2 cellular contexts compared by ENCODE assay signal in the genomic region with DNA sequence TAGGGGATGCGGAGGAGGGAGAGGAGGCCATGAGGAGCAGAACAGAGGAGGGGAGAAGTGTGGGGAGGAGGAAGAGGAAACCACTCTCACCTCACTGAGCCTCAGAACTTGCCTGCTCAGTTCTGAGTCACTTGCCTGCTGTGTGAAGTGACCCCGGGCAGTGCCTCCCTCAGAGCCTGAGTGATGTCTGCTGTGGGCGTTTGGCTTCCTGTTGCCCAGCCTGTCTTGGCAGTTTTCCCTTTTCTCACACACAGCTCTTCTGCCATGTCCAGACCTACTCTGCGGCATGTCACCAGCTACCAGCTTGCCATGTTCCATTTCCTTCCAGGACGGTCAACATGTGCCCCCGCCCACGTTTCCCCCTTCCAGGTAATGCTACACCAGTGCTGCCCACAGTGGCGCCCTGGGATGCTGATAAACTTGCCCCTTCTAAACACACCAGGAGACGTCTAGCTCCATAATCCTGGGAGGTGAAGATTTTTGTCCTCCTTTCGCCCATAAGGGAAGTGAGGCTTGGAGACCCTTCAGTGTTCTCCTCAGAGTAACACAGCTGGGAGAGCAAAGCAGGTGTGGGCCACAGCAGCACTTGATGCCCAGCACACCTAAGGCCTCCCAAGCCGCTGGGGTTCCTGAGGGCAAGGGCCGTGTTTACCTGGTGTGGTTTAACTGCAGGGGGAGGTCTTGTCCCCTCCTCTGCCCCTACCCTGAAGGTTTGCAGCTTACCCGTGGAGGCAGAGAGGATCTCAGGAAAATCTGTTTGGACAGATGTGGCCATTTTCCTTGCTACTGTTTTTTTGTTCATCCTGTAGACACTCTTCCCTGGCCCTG.
A peak's percentile ranks its signal among the peaks of the same experiment; 100 is the strongest.
TF ChIP-seq lines count a peak whose summit lies in the region.

No MANE protein-coding gene starts in this region.

TF ChIP-seq in HEK293, 187 proteins besides CTCF, POLR2A, EP300 and RAD21 (continued from another document and continues in another):
- TF ChIP-seq ZBTB26 (tag by site-specific recombination; optimal IDR thresholded peaks at IDR 0.05) (no peak), KLF7 (tag by site-specific recombination; IDR thresholded peaks at IDR 0.05; ENCODE audit: borderline replicate concordance) (no peak), ZEB2 (tag by site-specific recombination; IDR thresholded peaks at IDR 0.05) (no peak), ZFP3 (tag by site-specific recombination; IDR thresholded peaks at IDR 0.05; ENCODE audit: low read depth) (no peak), ZSCAN4 (tag by site-specific recombination; IDR thresholded peaks at IDR 0.05) (no peak), ZNF521 (tag by site-specific recombination; IDR thresholded peaks at IDR 0.05) (no peak), SP7 (tag by site-specific recombination; IDR thresholded peaks at IDR 0.05) (no peak), ZNF510 (tag by site-specific recombination; IDR thresholded peaks at IDR 0.05; ENCODE audit: insufficient replicate concordance) (no peak), ZIC2 (tag by site-specific recombination; IDR thresholded peaks at IDR 0.05) (peak; percentile 76), ZNF76 (tag by site-specific recombination; IDR thresholded peaks at IDR 0.05; ENCODE audit: borderline replicate concordance, low read depth) (no peak), IKZF3 (tag by site-specific recombination; IDR thresholded peaks at IDR 0.05) (no peak), PATZ1 (tag by site-specific recombination; IDR thresholded peaks at IDR 0.05) (no peak)
- TF ChIP-seq, protein P1, sequence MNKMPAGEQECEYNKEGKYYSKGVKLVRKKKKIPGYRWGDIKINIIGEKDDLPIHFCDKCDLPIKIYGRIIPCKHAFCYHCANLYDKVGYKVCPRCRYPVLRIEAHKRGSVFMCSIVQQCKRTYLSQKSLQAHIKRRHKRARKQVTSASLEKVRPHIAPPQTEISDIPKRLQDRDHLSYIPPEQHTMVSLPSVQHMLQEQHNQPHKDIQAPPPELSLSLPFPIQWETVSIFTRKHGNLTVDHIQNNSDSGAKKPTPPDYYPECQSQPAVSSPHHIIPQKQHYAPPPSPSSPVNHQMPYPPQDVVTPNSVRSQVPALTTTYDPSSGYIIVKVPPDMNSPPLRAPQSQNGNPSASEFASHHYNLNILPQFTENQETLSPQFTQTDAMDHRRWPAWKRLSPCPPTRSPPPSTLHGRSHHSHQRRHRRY (tag by site-specific recombination; IDR thresholded peaks at IDR 0.05), result no peak
- TF ChIP-seq, protein P2, sequence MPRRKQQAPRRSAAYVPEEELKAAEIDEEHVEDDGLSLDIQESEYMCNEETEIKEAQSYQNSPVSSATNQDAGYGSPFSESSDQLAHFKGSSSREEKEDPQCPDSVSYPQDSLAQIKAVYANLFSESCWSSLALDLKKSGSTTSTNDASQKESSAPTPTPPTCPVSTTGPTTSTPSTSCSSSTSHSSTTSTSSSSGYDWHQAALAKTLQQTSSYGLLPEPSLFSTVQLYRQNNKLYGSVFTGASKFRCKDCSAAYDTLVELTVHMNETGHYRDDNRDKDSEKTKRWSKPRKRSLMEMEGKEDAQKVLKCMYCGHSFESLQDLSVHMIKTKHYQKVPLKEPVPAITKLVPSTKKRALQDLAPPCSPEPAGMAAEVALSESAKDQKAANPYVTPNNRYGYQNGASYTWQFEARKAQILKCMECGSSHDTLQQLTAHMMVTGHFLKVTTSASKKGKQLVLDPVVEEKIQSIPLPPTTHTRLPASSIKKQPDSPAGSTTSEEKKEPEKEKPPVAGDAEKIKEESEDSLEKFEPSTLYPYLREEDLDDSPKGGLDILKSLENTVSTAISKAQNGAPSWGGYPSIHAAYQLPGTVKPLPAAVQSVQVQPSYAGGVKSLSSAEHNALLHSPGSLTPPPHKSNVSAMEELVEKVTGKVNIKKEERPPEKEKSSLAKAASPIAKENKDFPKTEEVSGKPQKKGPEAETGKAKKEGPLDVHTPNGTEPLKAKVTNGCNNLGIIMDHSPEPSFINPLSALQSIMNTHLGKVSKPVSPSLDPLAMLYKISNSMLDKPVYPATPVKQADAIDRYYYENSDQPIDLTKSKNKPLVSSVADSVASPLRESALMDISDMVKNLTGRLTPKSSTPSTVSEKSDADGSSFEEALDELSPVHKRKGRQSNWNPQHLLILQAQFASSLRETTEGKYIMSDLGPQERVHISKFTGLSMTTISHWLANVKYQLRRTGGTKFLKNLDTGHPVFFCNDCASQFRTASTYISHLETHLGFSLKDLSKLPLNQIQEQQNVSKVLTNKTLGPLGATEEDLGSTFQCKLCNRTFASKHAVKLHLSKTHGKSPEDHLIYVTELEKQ (tag by site-specific recombination; IDR thresholded peaks at IDR 0.05; ENCODE audit: borderline replicate concordance), result no peak

TF ChIP-seq in WTC11, 78 proteins besides CTCF, POLR2A, EP300 and RAD21 (continued from another document):
- no peak for TF ChIP-seq AFF4 (CRISPR knock-in tag; IDR thresholded peaks at IDR 0.05; ENCODE audit: borderline replicate concordance)
- no peak for TF ChIP-seq IRF1 (CRISPR knock-in tag; IDR thresholded peaks at IDR 0.05)
- no peak for TF ChIP-seq USF2 (CRISPR knock-in tag; IDR thresholded peaks at IDR 0.05)
- TF ChIP-seq, protein P3, sequence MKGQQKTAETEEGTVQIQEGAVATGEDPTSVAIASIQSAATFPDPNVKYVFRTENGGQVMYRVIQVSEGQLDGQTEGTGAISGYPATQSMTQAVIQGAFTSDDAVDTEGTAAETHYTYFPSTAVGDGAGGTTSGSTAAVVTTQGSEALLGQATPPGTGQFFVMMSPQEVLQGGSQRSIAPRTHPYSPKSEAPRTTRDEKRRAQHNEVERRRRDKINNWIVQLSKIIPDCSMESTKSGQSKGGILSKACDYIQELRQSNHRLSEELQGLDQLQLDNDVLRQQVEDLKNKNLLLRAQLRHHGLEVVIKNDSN (CRISPR knock-in tag; IDR thresholded peaks at IDR 0.05), result no peak
- TF ChIP-seq, protein P4, sequence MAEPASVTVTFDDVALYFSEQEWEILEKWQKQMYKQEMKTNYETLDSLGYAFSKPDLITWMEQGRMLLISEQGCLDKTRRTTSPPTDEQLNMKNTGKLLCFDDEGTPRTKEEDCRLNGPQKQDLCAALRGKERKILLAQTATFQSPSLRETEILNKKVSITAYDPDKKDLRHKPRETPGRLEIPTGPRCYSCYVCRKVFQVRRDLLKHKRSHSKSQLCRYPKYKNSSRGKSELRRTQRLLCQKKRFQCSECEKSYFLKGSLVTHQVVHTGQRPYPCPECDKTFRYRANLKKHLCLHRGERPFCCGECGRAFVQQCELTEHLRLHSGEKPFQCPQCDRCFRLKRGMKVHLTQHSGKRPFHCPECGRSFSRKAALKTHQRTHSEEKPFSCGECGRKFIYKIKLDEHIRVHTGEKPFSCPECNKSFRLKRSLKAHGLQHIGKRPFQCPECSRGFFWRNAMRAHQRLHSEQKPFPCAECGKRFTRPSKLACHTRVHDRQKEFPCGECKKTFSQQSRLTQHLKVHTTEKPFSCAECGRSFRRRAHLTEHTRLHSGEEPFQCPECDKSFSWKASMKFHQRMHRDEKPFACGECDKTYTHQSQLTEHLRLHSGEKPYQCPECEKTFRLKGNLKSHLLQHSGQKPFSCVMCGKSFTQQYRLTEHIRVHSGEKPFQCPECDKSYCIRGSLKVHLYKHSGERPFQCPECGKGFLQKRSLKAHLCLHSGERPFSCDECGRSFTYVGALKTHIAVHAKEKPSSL (CRISPR knock-in tag; conservative IDR thresholded peaks at IDR 0.05), result no peak
- no peak for TF ChIP-seq ESRRA (CRISPR knock-in tag; IDR thresholded peaks at IDR 0.05; ENCODE audit: borderline replicate concordance)
- TF ChIP-seq ZNF416 (CRISPR knock-in tag; IDR thresholded peaks at IDR 0.05), result no peak
- TF ChIP-seq ZNF121 (CRISPR knock-in tag; IDR thresholded peaks at IDR 0.05), result no peak
- TF ChIP-seq, protein P5, sequence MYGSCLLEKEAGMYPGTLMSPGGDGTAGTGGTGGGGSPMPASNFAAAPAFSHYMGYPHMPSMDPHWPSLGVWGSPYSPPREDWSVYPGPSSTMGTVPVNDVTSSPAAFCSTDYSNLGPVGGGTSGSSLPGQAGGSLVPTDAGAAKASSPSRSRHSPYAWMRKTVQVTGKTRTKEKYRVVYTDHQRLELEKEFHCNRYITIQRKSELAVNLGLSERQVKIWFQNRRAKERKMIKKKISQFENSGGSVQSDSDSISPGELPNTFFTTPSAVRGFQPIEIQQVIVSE (CRISPR knock-in tag; IDR thresholded peaks at IDR 0.05; ENCODE audit: borderline replicate concordance), result no peak
- no peak for TF ChIP-seq ARID4B (CRISPR knock-in tag; IDR thresholded peaks at IDR 0.05; ENCODE audit: borderline replicate concordance)
- no peak for TF ChIP-seq ERG (CRISPR knock-in tag; IDR thresholded peaks at IDR 0.05)
- no peak for TF ChIP-seq KAT7 (CRISPR knock-in tag; IDR thresholded peaks at IDR 0.05; ENCODE audit: borderline replicate concordance)
- TF ChIP-seq ZNF512 (CRISPR knock-in tag; IDR thresholded peaks at IDR 0.05; ENCODE audit: borderline replicate concordance), result no peak
- no peak for TF ChIP-seq SOX15 (CRISPR knock-in tag; IDR thresholded peaks at IDR 0.05)
- no peak for TF ChIP-seq JUN (CRISPR knock-in tag; IDR thresholded peaks at IDR 0.05)
